In genomic region chrY:10993955-10994354, GRCh38 we compare ENCODE assay signal across 19 cellular contexts.
"Had no signal": no experiment of that assay in that cellular context is flagged by ENCODE, and none has a peak within 500 bp of the region (broad histone marks: within the 10 kb centered on the region; RNA-seq: fewer than 3 reads in every experiment).

No MANE protein-coding gene starts in this region.

- ATAC-seq: gastrocnemius medialis, heart right ventricle, left cardiac atrium, left lung, left ventricle myocardium superior, mucosa of descending colon had no signal

- H3K27ac Mint-ChIP-seq: mesothelial cell of epicardium had no signal

- H3K27me3 ChIP-seq: dorsolateral prefrontal cortex, esophagus squamous epithelium, gastrocnemius medialis, heart right ventricle, left lung had no signal

- H3K4me3 ChIP-seq: coronary artery, dorsolateral prefrontal cortex, esophagus squamous epithelium, gastrocnemius medialis, heart right ventricle, left lung, lower lobe of right lung, mucosa of descending colon had no signal

- DNase-seq: dermis blood vessel endothelial cell; dorsolateral prefrontal cortex; effector CD4-positive, alpha-beta T cell; effector memory CD4-positive, alpha-beta T cell; esophagus squamous epithelium; foreskin fibroblast; foreskin melanocyte; gastrocnemius medialis; glutamatergic neuron; head of caudate nucleus; heart right ventricle; hippocampal formation; left cardiac atrium; left lung; left ventricle myocardium superior; lower lobe of right lung; mucosa of descending colon had no signal

- H3K27ac ChIP-seq: coronary artery, dorsolateral prefrontal cortex, esophagus squamous epithelium, gastrocnemius medialis, heart right ventricle, left lung, lower lobe of right lung had no signal

- H3K4me1 Mint-ChIP-seq: mesothelial cell of epicardium had no signal

- H3K9me3 ChIP-seq: esophagus squamous epithelium, gastrocnemius medialis, lower lobe of right lung had no signal

- H3K36me3 Mint-ChIP-seq: mesothelial cell of epicardium had no signal

- H3K36me3 ChIP-seq: esophagus squamous epithelium, gastrocnemius medialis, heart right ventricle, left lung, lower lobe of right lung had no signal

- H3K4me3 Mint-ChIP-seq: mesothelial cell of epicardium had no signal

- H3K4me1 ChIP-seq: esophagus squamous epithelium, gastrocnemius medialis, heart right ventricle, left lung, lower lobe of right lung had no signal
